ENCODE assay signal across 13 cellular contexts in the genomic region with DNA sequence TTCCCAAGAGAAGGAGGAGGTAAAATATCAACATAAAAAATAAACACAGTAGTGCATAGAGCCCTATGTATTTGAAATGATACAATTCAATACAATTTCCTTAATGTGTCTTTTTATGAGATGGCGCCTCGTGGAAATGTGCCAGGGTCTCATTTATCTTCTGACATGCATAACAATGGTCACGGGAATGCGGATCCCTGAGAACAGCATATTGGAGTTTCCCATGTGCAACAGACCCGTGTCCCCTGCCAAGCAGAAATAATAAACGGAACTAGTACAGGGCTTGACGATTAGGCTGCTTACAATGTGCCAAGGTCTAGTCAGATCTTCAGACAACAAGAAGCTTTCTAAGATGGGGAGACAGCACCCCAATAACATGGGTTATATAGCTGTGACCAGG.
"Had no signal": no experiment of that assay in that cellular context is flagged by ENCODE, and none has a peak within 500 bp of the region (broad histone marks: within the 10 kb centered on the region; RNA-seq: fewer than 3 reads in every experiment).

No MANE protein-coding gene starts in this region.

- H3K36me3 Mint-ChIP-seq: stimulated activated memory B cell treated with anti-CD40 and anti-IgM and Interleukin-4, amounts not matched to agents 10 μg/mL and 1 μg/mL and 100 μg/mL, for 72 hours had no signal

- H3K4me3 ChIP-seq: left lung, right atrium auricular region had no signal

- H3K9me3 ChIP-seq: left lung, right atrium auricular region had no signal

- H3K4me1 Mint-ChIP-seq: activated naive CD4-positive, alpha-beta T cell treated with anti-CD3 and anti-CD28 coated beads, Interleukin-2, amount 50 U/mL, for 24 hours; stimulated activated memory B cell treated with anti-CD40 and anti-IgM and Interleukin-4, amounts not matched to agents 10 μg/mL and 1 μg/mL and 100 μg/mL, for 72 hours; T-helper 17 cell had no signal

- H3K4me3 Mint-ChIP-seq: activated naive CD4-positive, alpha-beta T cell treated with anti-CD3 and anti-CD28 coated beads, Interleukin-2, amount 50 U/mL, for 24 hours; stimulated activated memory B cell treated with anti-CD40 and anti-IgM and Interleukin-4, amounts not matched to agents 10 μg/mL and 1 μg/mL and 100 μg/mL, for 72 hours; T-helper 17 cell had no signal

- DNase-seq: activated effector memory CD4-positive, alpha-beta T cell treated with Interleukin-2 at 50 U/mL for 16 hours; activated T-cell treated with anti-CD3 and anti-CD28 coated beads, Interleukin-2, amount 50 U/mL, for 1 hour; amniotic stem cell; effector CD4-positive, alpha-beta T cell; glutamatergic neuron; left lung; small intestine; T-helper 17 cell; trophoblast cell had no signal

- H3K36me3 ChIP-seq: left lung had no signal

- H3K27me3 ChIP-seq: left lung, right atrium auricular region had no signal

- H3K27ac Mint-ChIP-seq: activated naive CD4-positive, alpha-beta T cell treated with anti-CD3 and anti-CD28 coated beads, Interleukin-2, amount 50 U/mL, for 24 hours; stimulated activated memory B cell treated with anti-CD40 and anti-IgM and Interleukin-4, amounts not matched to agents 10 μg/mL and 1 μg/mL and 100 μg/mL, for 72 hours; T-helper 17 cell had no signal

- ATAC-seq: left lung; stimulated activated memory B cell treated with anti-CD40 and anti-IgM and Interleukin-4, amounts not matched to agents 10 μg/mL and 1 μg/mL and 100 μg/mL, for 72 hours; T-helper 17 cell had no signal

- H3K27me3 Mint-ChIP-seq: stimulated activated memory B cell treated with anti-CD40 and anti-IgM and Interleukin-4, amounts not matched to agents 10 μg/mL and 1 μg/mL and 100 μg/mL, for 72 hours had no signal

- H3K27ac ChIP-seq: epithelial cell of prostate, left lung, right atrium auricular region had no signal

- H3K4me1 ChIP-seq: right atrium auricular region had no signal
